In the genomic region with DNA sequence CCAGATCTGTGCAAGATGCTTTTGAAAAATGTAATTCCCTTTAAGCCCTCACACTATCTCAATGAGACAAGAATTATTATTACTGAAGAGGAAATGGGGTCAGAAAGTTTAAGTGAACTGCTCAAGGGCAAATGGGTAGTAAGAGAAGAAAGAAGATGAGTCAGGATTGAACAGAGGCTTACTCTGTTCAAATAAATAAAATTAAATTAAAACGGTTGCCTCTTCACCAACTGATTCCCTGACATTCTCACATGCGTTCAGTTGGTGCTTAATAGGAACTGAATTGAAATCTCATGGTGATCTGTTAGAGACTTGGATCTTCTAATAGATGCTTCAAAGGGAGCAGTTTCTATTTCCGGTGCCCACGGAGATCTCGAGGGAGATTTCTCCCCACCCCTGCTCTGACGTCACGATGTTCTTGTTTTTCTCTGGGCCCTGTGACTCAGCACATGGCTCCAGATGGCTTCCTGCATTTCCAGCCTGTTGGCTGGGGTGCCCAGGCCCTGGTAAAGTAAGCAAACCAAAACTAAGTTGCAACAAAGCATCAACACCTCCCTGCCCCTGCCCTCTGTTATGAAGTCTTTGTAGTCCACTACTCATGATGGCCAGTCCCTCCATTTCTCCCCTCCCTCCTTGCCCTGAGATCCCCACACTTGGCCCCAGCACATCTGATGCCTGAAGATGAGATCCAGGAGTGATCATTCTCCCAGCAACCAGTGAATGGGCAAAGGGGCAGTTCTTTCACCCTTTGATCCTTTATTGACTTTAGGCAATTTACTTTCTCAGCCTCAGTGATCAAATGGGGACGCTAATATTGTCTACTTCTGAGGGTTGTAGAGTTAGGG, we compare ENCODE assay signal across 8 cellular contexts.
DNase-seq lines count a peak whose midpoint lies in the region; ATAC-seq and TF ChIP-seq lines count a peak whose summit lies in the region.

No MANE protein-coding gene starts in this region.

- H3K27ac Mint-ChIP-seq in T-cell = peak overlapping the region; percentile 84 to 95

- peak; percentile 76 to 93 (median 90) for ATAC-seq in T-cell (replicated peaks in 1 of 4)
- peak; percentile 67 to 94 (median 87) for ATAC-seq in heart right ventricle
- peak; percentile 96 for ATAC-seq in sciatic nerve
- peak; percentile 90 for ATAC-seq in aorta (ENCODE audit: low FRiP score)
- no peak for ATAC-seq in HG03442 (IDR thresholded peaks at IDR 0.05; ENCODE audit: unreplicated experiment)
- no peak for ATAC-seq in HG03108 (IDR thresholded peaks at IDR 0.05; ENCODE audit: unreplicated experiment)

- H3K27ac ChIP-seq in adrenal gland (peak overlapping the region; percentile 77 to 96 (median 91)), heart right ventricle (peak overlapping the region in 9 of 10 donors; percentile 24 to 91 (median 60)), aorta (ENCODE audit: low read depth in 1 of 2, low read length in 2 of 2) (peak overlapping the region in 1 of 2 donors; percentile 13)

- no peaks in the 10 kb centered on the region for H3K36me3 Mint-ChIP-seq in T-cell

- H3K27me3 Mint-ChIP-seq in T-cell = no peaks in the 10 kb centered on the region

- TF ChIP-seq POLR2A in adrenal gland (IDR thresholded peaks at IDR 0.05) = peak in 1 of 2 donors; percentile 37

- H3K9me3 Mint-ChIP-seq in T-cell = no peaks in the 10 kb centered on the region

- no peaks in the 10 kb centered on the region for H3K27me3 ChIP-seq in adrenal gland
- no peaks in the 10 kb centered on the region for H3K27me3 ChIP-seq in heart right ventricle
- H3K27me3 ChIP-seq in aorta (ENCODE audit: control insufficient read depth in 1 of 2, insufficient read depth in 2 of 2, low read length in 1 of 2) = no peaks in the 10 kb centered on the region

- peak overlapping the region; percentile 2 to 35 (median 22) for H3K4me3 Mint-ChIP-seq in T-cell

- H3K36me3 ChIP-seq in adrenal gland (replicated peaks in 1 of 2) = no peaks in the 10 kb centered on the region
- no peaks in the 10 kb centered on the region for H3K36me3 ChIP-seq in heart right ventricle
- H3K36me3 ChIP-seq in aorta (ENCODE audit: control insufficient read depth in 1 of 2, insufficient read depth in 2 of 2, low read length in 1 of 2) = no peaks in the 10 kb centered on the region

- CTCF ChIA-PET in T-cell (lab: Charles Lee) = no interaction called here

- H3K4me3 ChIP-seq in adrenal gland (peak overlapping the region in 1 of 4 donors; percentile 8), heart right ventricle (no peak overlapping the region), aorta (ENCODE audit: low read length in 2 of 2) (no peak overlapping the region)

- POLR2A ChIA-PET in T-cell (lab: Charles Lee) = no interaction called here

- intact Hi-C loops in adrenal gland (cut with DNase I) = no loop called here
- intact Hi-C loops in heart right ventricle (cut with DNase I) = no loop called here
- intact Hi-C loops in sciatic nerve (cut with DNase I) = no loop called here
- intact Hi-C loops in aorta (cut with DNase I) = no loop called here

- TF ChIP-seq CTCF in adrenal gland (IDR thresholded peaks at IDR 0.05) = peak in 1 of 6 experiments; percentile 10
- TF ChIP-seq CTCF in heart right ventricle (IDR thresholded peaks at IDR 0.05) = no peak

- peaks cover 16 to 36% (median 25%) of the 10 kb centered on the region in 3 donors for H3K4me1 Mint-ChIP-seq in T-cell

- no peaks in the 10 kb centered on the region for H3K9me3 ChIP-seq in adrenal gland (replicated peaks in 1 of 3)
- H3K9me3 ChIP-seq in heart right ventricle = no peaks in the 10 kb centered on the region
- H3K9me3 ChIP-seq in aorta (ENCODE audit: control insufficient read depth, low read length) = no peaks in the 10 kb centered on the region

- 14 to 18% (median 16%) methylated on average over 8 of the region's 8 CpGs for WGBS in adrenal gland, 4 donors
- 30 to 38% methylated on average over 8 of the region's 8 CpGs for WGBS in heart right ventricle, 2 donors
- WGBS in aorta, 2 donors = 20 to 22% methylated on average over 8 of the region's 8 CpGs

- H3K4me1 ChIP-seq in adrenal gland (replicated peaks in 1 of 2) = peaks cover 21 to 46% of the 10 kb centered on the region in 2 donors
- peaks cover 0 to 65% (median 14%) of the 10 kb centered on the region in 9 donors for H3K4me1 ChIP-seq in heart right ventricle
- H3K4me1 ChIP-seq in aorta (ENCODE audit: control insufficient read depth in 1 of 2, insufficient read depth in 2 of 2, low read length in 2 of 2) = no peaks in the 10 kb centered on the region

- peak; percentile 94 for DNase-seq in HCEC 1CT
- DNase-seq in T-cell = peak; percentile 35 to 80 (median 63)
- DNase-seq in adrenal gland = peak; percentile 89 to 97 (median 93)
- DNase-seq in heart right ventricle = peak; percentile 56 to 73
- DNase-seq in sciatic nerve (ENCODE audit: low spot score) = peak; percentile 82
- peak; percentile 88 to 92 for DNase-seq in aorta

Comparison
In these comparisons a context has a peak if more than half of its experiments do, and no peak if none do; other contexts are left out.
1. ATAC-seq: peak in T-cell (4 of 4), heart right ventricle (8 of 8), sciatic nerve (single experiment) and aorta (single experiment); none in HG03442 (single experiment) and HG03108 (single experiment).
2. Peak in every context shown above with its lines, with median percentiles within 50 percentile points of each other: DNase-seq.